In the genomic region with DNA sequence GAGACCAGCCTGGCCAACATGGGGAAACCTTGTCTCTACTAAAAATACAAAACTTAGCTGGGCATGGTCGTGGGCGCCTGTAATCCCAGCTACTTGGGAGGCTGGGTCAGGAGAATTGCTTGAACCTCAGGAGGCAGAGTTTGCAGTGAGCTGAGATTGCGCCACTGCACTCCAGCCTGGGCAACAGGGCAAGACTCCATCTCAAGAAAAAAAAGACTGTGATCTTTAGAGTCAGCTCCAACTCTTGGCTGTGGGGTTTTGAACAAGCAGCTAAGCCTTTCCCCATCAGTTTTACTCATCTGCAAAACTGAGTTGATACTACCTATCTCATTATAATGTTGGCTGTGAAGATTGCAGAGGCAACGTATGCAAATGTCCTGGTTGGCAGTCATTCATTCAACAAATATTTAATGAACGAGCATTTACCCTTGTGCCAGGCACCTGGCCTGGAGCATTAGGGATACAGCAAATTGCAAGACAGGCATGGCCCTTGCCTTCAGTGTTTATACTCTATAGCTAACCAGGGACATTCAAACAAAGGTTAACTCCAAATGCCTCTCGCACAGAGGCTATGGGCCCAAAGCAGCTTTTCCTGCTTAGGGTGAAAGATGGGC, we compare ENCODE assay signal across 1 cellular context.
TF ChIP-seq lines count a peak whose summit lies in the region.

No MANE protein-coding gene starts in this region.

TF ChIP-seq in IMR-90, 13 proteins besides CTCF, POLR2A, EP300 and RAD21 (continued from another document):
- TF ChIP-seq, protein P1, sequence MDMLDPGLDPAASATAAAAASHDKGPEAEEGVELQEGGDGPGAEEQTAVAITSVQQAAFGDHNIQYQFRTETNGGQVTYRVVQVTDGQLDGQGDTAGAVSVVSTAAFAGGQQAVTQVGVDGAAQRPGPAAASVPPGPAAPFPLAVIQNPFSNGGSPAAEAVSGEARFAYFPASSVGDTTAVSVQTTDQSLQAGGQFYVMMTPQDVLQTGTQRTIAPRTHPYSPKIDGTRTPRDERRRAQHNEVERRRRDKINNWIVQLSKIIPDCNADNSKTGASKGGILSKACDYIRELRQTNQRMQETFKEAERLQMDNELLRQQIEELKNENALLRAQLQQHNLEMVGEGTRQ (IDR thresholded peaks at IDR 0.05; ENCODE audit: low read depth, low read length), result no peak
- TF ChIP-seq MAFK (IDR thresholded peaks at IDR 0.05; ENCODE audit: low read depth, low read length) (no peak), CHD1 (IDR thresholded peaks at IDR 0.05; ENCODE audit: low read depth, low read length) (no peak), FOS (IDR thresholded peaks at IDR 0.05; ENCODE audit: low read depth, low read length) (no peak), MAZ (IDR thresholded peaks at IDR 0.05; ENCODE audit: borderline replicate concordance, low read depth, low read length) (no peak), MXI1 (IDR thresholded peaks at IDR 0.05; ENCODE audit: borderline replicate concordance, low read depth, low read length) (no peak)
